Comparison of ENCODE assay signal across 1 cellular context in genomic region chr2:3604207-3604877, GRCh38.
A peak's percentile ranks its signal among the peaks of the same experiment; 100 is the strongest.
TF ChIP-seq lines count a peak whose summit lies in the region.

No MANE protein-coding gene starts in this region.

TF ChIP-seq in HepG2, 621 proteins besides CTCF, POLR2A, EP300 and RAD21 (continues in another document):
- TF ChIP-seq, protein P1, sequence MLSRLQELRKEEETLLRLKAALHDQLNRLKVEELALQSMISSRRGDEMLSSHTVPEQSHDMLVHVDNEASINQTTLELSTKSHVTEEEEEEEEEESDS (CRISPR knock-in tag; IDR thresholded peaks at IDR 0.05; ENCODE audit: borderline replicate concordance): no peak
- TF ChIP-seq, protein P2, sequence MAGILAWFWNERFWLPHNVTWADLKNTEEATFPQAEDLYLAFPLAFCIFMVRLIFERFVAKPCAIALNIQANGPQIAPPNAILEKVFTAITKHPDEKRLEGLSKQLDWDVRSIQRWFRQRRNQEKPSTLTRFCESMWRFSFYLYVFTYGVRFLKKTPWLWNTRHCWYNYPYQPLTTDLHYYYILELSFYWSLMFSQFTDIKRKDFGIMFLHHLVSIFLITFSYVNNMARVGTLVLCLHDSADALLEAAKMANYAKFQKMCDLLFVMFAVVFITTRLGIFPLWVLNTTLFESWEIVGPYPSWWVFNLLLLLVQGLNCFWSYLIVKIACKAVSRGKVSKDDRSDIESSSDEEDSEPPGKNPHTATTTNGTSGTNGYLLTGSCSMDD (CRISPR knock-in tag; IDR thresholded peaks at IDR 0.05): no peak
- TF ChIP-seq PAX8 (CRISPR knock-in tag; IDR thresholded peaks at IDR 0.05; ENCODE audit: borderline replicate concordance) (0 out of 2 replicates have a peak, but pooled peaks have one; percentile 24), ZNF142 (CRISPR knock-in tag; IDR thresholded peaks at IDR 0.05) (no peak), FOSL2 (CRISPR knock-in tag; IDR thresholded peaks at IDR 0.05) (no peak), ZNF605 (CRISPR knock-in tag; IDR thresholded peaks at IDR 0.05) (peak; percentile 50; the same call in 1 of the 2 replicates), ZNF562 (CRISPR knock-in tag; IDR thresholded peaks at IDR 0.05; ENCODE audit: borderline replicate concordance) (no peak), TSC22D2 (CRISPR knock-in tag; IDR thresholded peaks at IDR 0.05; ENCODE audit: borderline replicate concordance) (no peak), SOX6 (IDR thresholded peaks at IDR 0.05) (no peak), SOX6 (CRISPR knock-in tag; IDR thresholded peaks at IDR 0.05) (0 out of 2 replicates have a peak, but pooled peaks have one; percentile 15), MIER2 (CRISPR knock-in tag; IDR thresholded peaks at IDR 0.05) (no peak), BRCA1 (CRISPR knock-in tag; IDR thresholded peaks at IDR 0.05) (no peak), POGZ (CRISPR knock-in tag; IDR thresholded peaks at IDR 0.05) (0 out of 2 replicates have a peak, but pooled peaks have one; percentile 9), ARHGAP35 (CRISPR knock-in tag; IDR thresholded peaks at IDR 0.05; ENCODE audit: borderline replicate concordance) (0 out of 2 replicates have a peak, but pooled peaks have one; percentile 38), ZBTB7A (CRISPR knock-in tag; IDR thresholded peaks at IDR 0.05) (no peak), ZKSCAN1 (IDR thresholded peaks at IDR 0.05; ENCODE audit: low read length) (no peak), STAT5B (CRISPR knock-in tag; IDR thresholded peaks at IDR 0.05) (no peak), ZNF749 (CRISPR knock-in tag; IDR thresholded peaks at IDR 0.05; ENCODE audit: borderline replicate concordance) (no peak), ZNF672 (CRISPR knock-in tag; IDR thresholded peaks at IDR 0.05) (no peak), ZNF629 (CRISPR knock-in tag; conservative IDR thresholded peaks at IDR 0.05) (0 out of 2 replicates have a peak, but pooled peaks have one; percentile 19), ZNF747 (CRISPR knock-in tag; IDR thresholded peaks at IDR 0.05; ENCODE audit: borderline replicate concordance) (no peak), CEBPG (CRISPR knock-in tag; IDR thresholded peaks at IDR 0.05) (no peak), ZBTB4 (CRISPR knock-in tag; IDR thresholded peaks at IDR 0.05; ENCODE audit: borderline replicate concordance) (0 out of 2 replicates have a peak, but pooled peaks have one; percentile 31), SUZ12 (IDR thresholded peaks at IDR 0.05; ENCODE audit: low read depth, low read length) (no peak), RBAK (CRISPR knock-in tag; IDR thresholded peaks at IDR 0.05) (no peak), RXRA (CRISPR knock-in tag; IDR thresholded peaks at IDR 0.05) (0 out of 2 replicates have a peak, but pooled peaks have one; percentile 23), EEA1 (CRISPR knock-in tag; IDR thresholded peaks at IDR 0.05; ENCODE audit: borderline replicate concordance) (no peak), ELF1 (CRISPR knock-in tag; IDR thresholded peaks at IDR 0.05) (no peak)
- TF ChIP-seq, protein P3, sequence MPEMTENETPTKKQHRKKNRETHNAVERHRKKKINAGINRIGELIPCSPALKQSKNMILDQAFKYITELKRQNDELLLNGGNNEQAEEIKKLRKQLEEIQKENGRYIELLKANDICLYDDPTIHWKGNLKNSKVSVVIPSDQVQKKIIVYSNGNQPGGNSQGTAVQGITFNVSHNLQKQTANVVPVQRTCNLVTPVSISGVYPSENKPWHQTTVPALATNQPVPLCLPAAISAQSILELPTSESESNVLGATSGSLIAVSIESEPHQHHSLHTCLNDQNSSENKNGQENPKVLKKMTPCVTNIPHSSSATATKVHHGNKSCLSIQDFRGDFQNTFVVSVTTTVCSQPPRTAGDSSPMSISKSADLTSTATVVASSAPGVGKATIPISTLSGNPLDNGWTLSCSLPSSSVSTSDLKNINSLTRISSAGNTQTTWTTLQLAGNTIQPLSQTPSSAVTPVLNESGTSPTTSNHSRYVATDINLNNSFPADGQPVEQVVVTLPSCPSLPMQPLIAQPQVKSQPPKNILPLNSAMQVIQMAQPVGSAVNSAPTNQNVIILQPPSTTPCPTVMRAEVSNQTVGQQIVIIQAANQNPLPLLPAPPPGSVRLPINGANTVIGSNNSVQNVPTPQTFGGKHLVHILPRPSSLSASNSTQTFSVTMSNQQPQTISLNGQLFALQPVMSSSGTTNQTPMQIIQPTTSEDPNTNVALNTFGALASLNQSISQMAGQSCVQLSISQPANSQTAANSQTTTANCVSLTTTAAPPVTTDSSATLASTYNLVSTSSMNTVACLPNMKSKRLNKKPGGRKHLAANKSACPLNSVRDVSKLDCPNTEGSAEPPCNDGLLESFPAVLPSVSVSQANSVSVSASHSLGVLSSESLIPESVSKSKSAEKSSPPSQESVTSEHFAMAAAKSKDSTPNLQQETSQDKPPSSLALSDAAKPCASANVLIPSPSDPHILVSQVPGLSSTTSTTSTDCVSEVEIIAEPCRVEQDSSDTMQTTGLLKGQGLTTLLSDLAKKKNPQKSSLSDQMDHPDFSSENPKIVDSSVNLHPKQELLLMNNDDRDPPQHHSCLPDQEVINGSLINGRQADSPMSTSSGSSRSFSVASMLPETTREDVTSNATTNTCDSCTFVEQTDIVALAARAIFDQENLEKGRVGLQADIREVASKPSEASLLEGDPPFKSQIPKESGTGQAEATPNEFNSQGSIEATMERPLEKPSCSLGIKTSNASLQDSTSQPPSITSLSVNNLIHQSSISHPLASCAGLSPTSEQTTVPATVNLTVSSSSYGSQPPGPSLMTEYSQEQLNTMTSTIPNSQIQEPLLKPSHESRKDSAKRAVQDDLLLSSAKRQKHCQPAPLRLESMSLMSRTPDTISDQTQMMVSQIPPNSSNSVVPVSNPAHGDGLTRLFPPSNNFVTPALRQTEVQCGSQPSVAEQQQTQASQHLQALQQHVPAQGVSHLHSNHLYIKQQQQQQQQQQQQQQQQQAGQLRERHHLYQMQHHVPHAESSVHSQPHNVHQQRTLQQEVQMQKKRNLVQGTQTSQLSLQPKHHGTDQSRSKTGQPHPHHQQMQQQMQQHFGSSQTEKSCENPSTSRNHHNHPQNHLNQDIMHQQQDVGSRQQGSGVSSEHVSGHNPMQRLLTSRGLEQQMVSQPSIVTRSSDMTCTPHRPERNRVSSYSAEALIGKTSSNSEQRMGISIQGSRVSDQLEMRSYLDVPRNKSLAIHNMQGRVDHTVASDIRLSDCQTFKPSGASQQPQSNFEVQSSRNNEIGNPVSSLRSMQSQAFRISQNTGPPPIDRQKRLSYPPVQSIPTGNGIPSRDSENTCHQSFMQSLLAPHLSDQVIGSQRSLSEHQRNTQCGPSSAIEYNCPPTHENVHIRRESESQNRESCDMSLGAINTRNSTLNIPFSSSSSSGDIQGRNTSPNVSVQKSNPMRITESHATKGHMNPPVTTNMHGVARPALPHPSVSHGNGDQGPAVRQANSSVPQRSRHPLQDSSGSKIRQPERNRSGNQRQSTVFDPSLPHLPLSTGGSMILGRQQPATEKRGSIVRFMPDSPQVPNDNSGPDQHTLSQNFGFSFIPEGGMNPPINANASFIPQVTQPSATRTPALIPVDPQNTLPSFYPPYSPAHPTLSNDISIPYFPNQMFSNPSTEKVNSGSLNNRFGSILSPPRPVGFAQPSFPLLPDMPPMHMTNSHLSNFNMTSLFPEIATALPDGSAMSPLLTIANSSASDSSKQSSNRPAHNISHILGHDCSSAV (CRISPR knock-in tag; IDR thresholded peaks at IDR 0.05; ENCODE audit: borderline replicate concordance): no peak
- TF ChIP-seq, protein P4, sequence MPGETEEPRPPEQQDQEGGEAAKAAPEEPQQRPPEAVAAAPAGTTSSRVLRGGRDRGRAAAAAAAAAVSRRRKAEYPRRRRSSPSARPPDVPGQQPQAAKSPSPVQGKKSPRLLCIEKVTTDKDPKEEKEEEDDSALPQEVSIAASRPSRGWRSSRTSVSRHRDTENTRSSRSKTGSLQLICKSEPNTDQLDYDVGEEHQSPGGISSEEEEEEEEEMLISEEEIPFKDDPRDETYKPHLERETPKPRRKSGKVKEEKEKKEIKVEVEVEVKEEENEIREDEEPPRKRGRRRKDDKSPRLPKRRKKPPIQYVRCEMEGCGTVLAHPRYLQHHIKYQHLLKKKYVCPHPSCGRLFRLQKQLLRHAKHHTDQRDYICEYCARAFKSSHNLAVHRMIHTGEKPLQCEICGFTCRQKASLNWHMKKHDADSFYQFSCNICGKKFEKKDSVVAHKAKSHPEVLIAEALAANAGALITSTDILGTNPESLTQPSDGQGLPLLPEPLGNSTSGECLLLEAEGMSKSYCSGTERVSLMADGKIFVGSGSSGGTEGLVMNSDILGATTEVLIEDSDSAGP (CRISPR knock-in tag; IDR thresholded peaks at IDR 0.05; ENCODE audit: borderline replicate concordance): no peak
- TF ChIP-seq, protein P5, sequence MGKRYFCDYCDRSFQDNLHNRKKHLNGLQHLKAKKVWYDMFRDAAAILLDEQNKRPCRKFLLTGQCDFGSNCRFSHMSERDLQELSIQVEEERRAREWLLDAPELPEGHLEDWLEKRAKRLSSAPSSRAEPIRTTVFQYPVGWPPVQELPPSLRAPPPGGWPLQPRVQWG (CRISPR knock-in tag; IDR thresholded peaks at IDR 0.05; ENCODE audit: borderline replicate concordance, low read depth): no peak
- TF ChIP-seq, protein P6, sequence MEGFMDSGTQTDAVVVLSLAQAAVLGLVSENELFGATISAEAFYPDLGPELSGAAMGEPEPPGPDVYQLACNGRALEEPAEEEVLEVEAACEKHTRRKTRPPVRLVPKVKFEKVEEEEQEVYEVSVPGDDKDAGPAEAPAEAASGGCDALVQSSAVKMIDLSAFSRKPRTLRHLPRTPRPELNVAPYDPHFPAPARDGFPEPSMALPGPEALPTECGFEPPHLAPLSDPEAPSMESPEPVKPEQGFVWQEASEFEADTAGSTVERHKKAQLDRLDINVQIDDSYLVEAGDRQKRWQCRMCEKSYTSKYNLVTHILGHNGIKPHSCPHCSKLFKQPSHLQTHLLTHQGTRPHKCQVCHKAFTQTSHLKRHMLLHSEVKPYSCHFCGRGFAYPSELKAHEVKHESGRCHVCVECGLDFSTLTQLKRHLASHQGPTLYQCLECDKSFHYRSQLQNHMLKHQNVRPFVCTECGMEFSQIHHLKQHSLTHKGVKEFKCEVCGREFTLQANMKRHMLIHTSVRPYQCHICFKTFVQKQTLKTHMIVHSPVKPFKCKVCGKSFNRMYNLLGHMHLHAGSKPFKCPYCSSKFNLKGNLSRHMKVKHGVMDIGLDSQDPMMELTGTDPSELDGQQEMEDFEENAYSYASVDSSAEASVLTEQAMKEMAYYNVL (CRISPR knock-in tag; IDR thresholded peaks at IDR 0.05; ENCODE audit: borderline replicate concordance): peak; percentile 32; the same call in 1 of the 2 replicates
- TF ChIP-seq, protein P7, sequence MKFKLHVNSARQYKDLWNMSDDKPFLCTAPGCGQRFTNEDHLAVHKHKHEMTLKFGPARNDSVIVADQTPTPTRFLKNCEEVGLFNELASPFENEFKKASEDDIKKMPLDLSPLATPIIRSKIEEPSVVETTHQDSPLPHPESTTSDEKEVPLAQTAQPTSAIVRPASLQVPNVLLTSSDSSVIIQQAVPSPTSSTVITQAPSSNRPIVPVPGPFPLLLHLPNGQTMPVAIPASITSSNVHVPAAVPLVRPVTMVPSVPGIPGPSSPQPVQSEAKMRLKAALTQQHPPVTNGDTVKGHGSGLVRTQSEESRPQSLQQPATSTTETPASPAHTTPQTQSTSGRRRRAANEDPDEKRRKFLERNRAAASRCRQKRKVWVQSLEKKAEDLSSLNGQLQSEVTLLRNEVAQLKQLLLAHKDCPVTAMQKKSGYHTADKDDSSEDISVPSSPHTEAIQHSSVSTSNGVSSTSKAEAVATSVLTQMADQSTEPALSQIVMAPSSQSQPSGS (CRISPR knock-in tag; IDR thresholded peaks at IDR 0.05): no peak
